8 cellular contexts compared by ENCODE assay signal in the genomic region with DNA sequence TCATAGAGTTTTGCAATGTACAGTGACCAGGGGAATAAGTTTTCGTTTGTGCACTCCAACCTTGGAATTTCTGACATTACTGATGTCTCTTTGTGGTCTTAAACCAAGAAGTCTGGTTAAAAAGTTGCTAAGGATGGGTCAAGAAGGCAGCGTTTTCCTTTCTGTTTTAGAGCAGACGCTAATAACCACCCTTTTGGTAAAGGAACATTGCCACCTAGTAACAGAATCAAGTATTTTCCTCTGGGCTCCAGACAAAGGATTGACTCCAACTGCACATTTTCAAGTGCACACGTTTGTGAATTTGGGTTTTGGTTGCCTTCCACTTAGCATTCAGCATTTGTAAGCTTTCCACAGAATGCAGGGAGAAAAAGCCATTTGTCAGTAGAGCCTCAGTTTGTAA. TPM values are rescaled to one million over a fixed set of nuclear protein-coding genes. Genes with fewer than 3 reads are reported as not detected.
DNase-seq lines count a peak whose midpoint lies in the region; ATAC-seq, FAIRE-seq and TF ChIP-seq lines count a peak whose summit lies in the region.

No MANE protein-coding gene starts in this region.

- TF ChIP-seq RAD21 in A549 (conservative IDR thresholded peaks at IDR 0.05 in 1 of 2, IDR thresholded peaks at IDR 0.05 in 1 of 2) = peak; percentile 35 to 39; a peak in 4 of 5 replicates

- 0 out of 3 replicates have a peak overlapping the region, but pooled peaks have one; percentile 11 for H3K4me2 ChIP-seq in A549

- H3K27me3 ChIP-seq in foreskin keratinocyte = peaks cover 3% of the 10 kb centered on the region

- DNase-seq in A549 (ENCODE audit: low read depth in 1 of 2, low spot score in 1 of 2) = peak in 1 of 2 experiments; percentile 23
- DNase-seq in OCI-M1 (lab: John Stamatoyannopoulos, UW) = peak; percentile 76
- no peak for DNase-seq in foreskin keratinocyte
- peak; percentile 90 for DNase-seq in superior temporal gyrus (ENCODE audit: extremely low spot score)
- no peak for DNase-seq in NCI-H526 (lab: John Stamatoyannopoulos, UW)
- DNase-seq in NCI-H226 = no peak
- DNase-seq in NCI-H446 (lab: John Stamatoyannopoulos, UW) = no peak

- CTCF ChIA-PET in A549 (lab: Yijun Ruan, JAX) = interaction anchor here (0.7 to 1.7 kb wide), 4 partner anchors 9 to 259 kb away, joined by 3 to 7 read pairs (median 3); no protein-coding TSS in a partner anchor

- ATAC-seq in A549 (peak; percentile 70 to 78; a peak in 4 of 6 replicates), GM18519 (IDR thresholded peaks at IDR 0.05; ENCODE audit: low FRiP score, unreplicated experiment) (peak; percentile 40), foreskin keratinocyte (peak; percentile 25)

- no peak for TF ChIP-seq POLR2A in A549 (IDR thresholded peaks at IDR 0.05; ENCODE audit: low read length)

- H3K4me3 ChIP-seq in A549 = no peak overlapping the region

- no peak for FAIRE-seq in A549 (lab: Jason Lieb, UNC)

- no peak for TF ChIP-seq EP300 in A549 (IDR thresholded peaks at IDR 0.05)

- TF ChIP-seq CTCF in A549 (IDR thresholded peaks at IDR 0.05) = peak; percentile 34
- TF ChIP-seq CTCF in foreskin keratinocyte (conservative IDR thresholded peaks at IDR 0.05) = peak; percentile 50

- WGBS in A549 (ENCODE audit: missing lambda C conversion rate) = 22% methylated on average over 4 of the region's 4 CpGs

- H3K4me1 ChIP-seq in A549 (no peaks in the 10 kb centered on the region), foreskin keratinocyte (no peaks in the 10 kb centered on the region)

- H3K27ac ChIP-seq in A549 (no peak overlapping the region), foreskin keratinocyte (no peak overlapping the region)

- POLR2A ChIA-PET in A549 (lab: Yijun Ruan, JAX) = interaction anchor here (0.6 kb wide), 1 partner anchor 650 kb away, joined by 3 read pairs; no protein-coding TSS in a partner anchor

- no peaks in the 10 kb centered on the region for H3K9me3 ChIP-seq in A549

TF ChIP-seq in A549, 52 proteins besides CTCF, POLR2A, EP300 and RAD21:
- TF ChIP-seq MAFK (IDR thresholded peaks at IDR 0.05; ENCODE audit: partially characterized antibody) (no peak), KDM5A (IDR thresholded peaks at IDR 0.05) (no peak), HES2 (IDR thresholded peaks at IDR 0.05) (no peak), POLR2AphosphoS2 (conservative IDR thresholded peaks at IDR 0.05; ENCODE audit: low read length) (no peak), CEBPB (IDR thresholded peaks at IDR 0.05) (no peak), ELK1 (IDR thresholded peaks at IDR 0.05; ENCODE audit: low read depth, low read length) (no peak), ESRRA (IDR thresholded peaks at IDR 0.05; ENCODE audit: borderline replicate concordance, low read length) (no peak), HOXB13 (CRISPR knock-in tag; IDR thresholded peaks at IDR 0.05; ENCODE audit: low read depth) (no peak)
- TF ChIP-seq, protein P1, sequence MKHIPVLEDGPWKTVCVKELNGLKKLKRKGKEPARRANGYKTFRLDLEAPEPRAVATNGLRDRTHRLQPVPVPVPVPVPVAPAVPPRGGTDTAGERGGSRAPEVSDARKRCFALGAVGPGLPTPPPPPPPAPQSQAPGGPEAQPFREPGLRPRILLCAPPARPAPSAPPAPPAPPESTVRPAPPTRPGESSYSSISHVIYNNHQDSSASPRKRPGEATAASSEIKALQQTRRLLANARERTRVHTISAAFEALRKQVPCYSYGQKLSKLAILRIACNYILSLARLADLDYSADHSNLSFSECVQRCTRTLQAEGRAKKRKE (CRISPR knock-in tag; IDR thresholded peaks at IDR 0.05; ENCODE audit: low read depth) = no peak
- TF ChIP-seq, protein P2, sequence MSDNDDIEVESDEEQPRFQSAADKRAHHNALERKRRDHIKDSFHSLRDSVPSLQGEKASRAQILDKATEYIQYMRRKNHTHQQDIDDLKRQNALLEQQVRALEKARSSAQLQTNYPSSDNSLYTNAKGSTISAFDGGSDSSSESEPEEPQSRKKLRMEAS (IDR thresholded peaks at IDR 0.05) = no peak

RNA-seq across cellular contexts. Expression of gene CEP78, which starts 22.2 kb away (rescaled TPM):
- polyA plus RNA-seq in A549 (2011; rRNA removed) (22.0 and 28.9 TPM in 2 replicates), A549 (2017; fragmentation: RNase III; extraction: RNeasy Plus Mini Kit Qiagen cat#74134 plus additional on column Dnase treatment) (16.0 to 18.2 TPM (median 16.5 TPM) in 3 replicates), foreskin keratinocyte (9.5 and 11.9 TPM in 2 replicates)
- polyA plus RNA-seq in A549 (2012; cell fraction: cytosol; rRNA removed) = 9.1 and 10.8 TPM in 2 replicates
- polyA plus RNA-seq in A549 (2012; cell fraction: nucleus; rRNA removed) = 10.3 and 17.3 TPM in 2 replicates
- 9.0 and 13.3 TPM in 2 replicates for polyA minus RNA-seq in A549 (2011; rRNA and poly(A)+ RNA removed)
- total RNA-seq in foreskin keratinocyte = 25.1 and 27.1 TPM in 2 replicates

Comparison
In these comparisons a context has a peak if more than half of its experiments do, and no peak if none do; other contexts are left out.
1. DNase-seq: peak in OCI-M1 (single experiment) and superior temporal gyrus (single experiment); none in foreskin keratinocyte (0 of 2), NCI-H526 (0 of 2), NCI-H226 (single experiment) and NCI-H446 (0 of 2).
2. Peak in every context shown above with its lines, with median percentiles within 50 percentile points of each other: ATAC-seq.